Comparison of ENCODE assay signal across 9 cellular contexts in genomic region chr19:11581740-11582139, GRCh38. TPM values are rescaled to one million over a fixed set of nuclear protein-coding genes. Genes with fewer than 3 reads are reported as not detected.
DNase-seq lines count a peak whose midpoint lies in the region; ATAC-seq and TF ChIP-seq lines count a peak whose summit lies in the region.
"Had no signal": no experiment of that assay in that cellular context is flagged by ENCODE, and none has a peak within 500 bp of the region (broad histone marks: within the 10 kb centered on the region; RNA-seq: fewer than 3 reads in every experiment).

No MANE protein-coding gene starts in this region.

- H3K27ac ChIP-seq in muscle layer of duodenum (ENCODE audit: low read length) (peak overlapping the region; percentile 51), smooth muscle cell (ENCODE audit: low read depth) (no peak overlapping the region)

- TF ChIP-seq CTCF in smooth muscle cell (IDR thresholded peaks at IDR 0.05; ENCODE audit: borderline replicate concordance, insufficient read depth, poor library complexity, severe bottlenecking) (no peak), lower leg skin (IDR thresholded peaks at IDR 0.05) (no peak)

- intact Hi-C loops in activated CD4-positive, alpha-beta memory T cell treated with anti-CD3 and anti-CD28 coated beads for 36 hours (cut with micrococcal nuclease), result loop anchor here (1.0 kb wide), 1 partner anchor 21 kb away; no protein-coding TSS in a partner anchor
- intact Hi-C loops in lower leg skin (cut with DNase I; ENCODE audit: low total_unique reads), result loop anchor here (10.0 kb wide), 1 partner anchor 87 kb away; no protein-coding TSS in a partner anchor

- no peaks in the 10 kb centered on the region for H3K79me2 ChIP-seq in smooth muscle cell (ENCODE audit: low read depth)

- peak overlapping the region; percentile 47 for H3K4me3 Mint-ChIP-seq in activated CD4-positive, alpha-beta memory T cell treated with anti-CD3 and anti-CD28 coated beads for 36 hours
- H3K4me3 Mint-ChIP-seq: neural crest cell had no signal

- H3K36me3 Mint-ChIP-seq in activated CD4-positive, alpha-beta memory T cell treated with anti-CD3 and anti-CD28 coated beads for 36 hours, result no peaks in the 10 kb centered on the region

- H3K36me3 ChIP-seq in muscle layer of duodenum (ENCODE audit: control insufficient read depth in 1 of 2, insufficient read depth in 2 of 2, low read length in 2 of 2), result no peaks in the 10 kb centered on the region
- no peaks in the 10 kb centered on the region for H3K36me3 ChIP-seq in smooth muscle cell (ENCODE audit: low read depth)

- 53% methylated on average over 3 of the region's 3 CpGs for WGBS in smooth muscle cell (ENCODE audit: low lambda C conversion rate)
- 32 to 41% methylated on average over 3 of the region's 3 CpGs for WGBS in lower leg skin, 2 donors

- no peaks in the 10 kb centered on the region for H4K20me1 ChIP-seq in smooth muscle cell (ENCODE audit: low read depth)

- H3K9me3 Mint-ChIP-seq in activated CD4-positive, alpha-beta memory T cell treated with anti-CD3 and anti-CD28 coated beads for 36 hours, result no peaks in the 10 kb centered on the region
- H3K9me3 Mint-ChIP-seq: neural crest cell had no signal

- H3K4me3 ChIP-seq in muscle layer of duodenum (ENCODE audit: low read depth in 1 of 2, low read length in 2 of 2) (no peak overlapping the region), smooth muscle cell (no peak overlapping the region), lower leg skin (ENCODE audit: low read depth, poor library complexity, severe bottlenecking) (no peak overlapping the region)

- no peaks in the 10 kb centered on the region for H3K9me3 ChIP-seq in muscle layer of duodenum (ENCODE audit: control insufficient read depth in 1 of 2, low read length in 2 of 2)
- H3K9me3 ChIP-seq in smooth muscle cell (replicated peaks; ENCODE audit: low read depth), result no peaks in the 10 kb centered on the region

- peak; percentile 68 for ATAC-seq in HG03175 (IDR thresholded peaks at IDR 0.05; ENCODE audit: unreplicated experiment)

- H3K4me2 ChIP-seq in smooth muscle cell, result no peak overlapping the region

- H3F3A ChIP-seq in smooth muscle cell (ENCODE audit: low read depth), result no peaks in the 10 kb centered on the region

- H3K27me3 ChIP-seq in muscle layer of duodenum (ENCODE audit: low read depth, low read length) (no peaks in the 10 kb centered on the region), smooth muscle cell (ENCODE audit: low read depth) (peaks cover 14% of the 10 kb centered on the region)

- H3K27me3 Mint-ChIP-seq in activated CD4-positive, alpha-beta memory T cell treated with anti-CD3 and anti-CD28 coated beads for 36 hours, result no peaks in the 10 kb centered on the region

- POLR2A ChIA-PET in activated CD4-positive, alpha-beta memory T cell treated with anti-CD3 and anti-CD28 coated beads for 36 hours (lab: Charles Lee), result interaction anchor here (0.6 to 1.2 kb wide), 4 partner anchors 23 to 155 kb away, joined by 3 to 4 read pairs (median 3); partner anchors contain the start of gene ECSIT

- H3K9ac ChIP-seq in smooth muscle cell (ENCODE audit: low read depth), result no peak overlapping the region

- no peak for TF ChIP-seq POLR2A in lower leg skin (IDR thresholded peaks at IDR 0.05)

- peak; percentile 61 for DNase-seq in NOMO-1 treated with DMSO at 0.1 percent for 48 hours (lab: John Stamatoyannopoulos, UW; ENCODE audit: unreplicated experiment)
- no peak for DNase-seq in NOMO-1 treated with dmso at 0.1 percent for 144 hours (lab: John Stamatoyannopoulos, UW; ENCODE audit: unreplicated experiment)
- DNase-seq in activated CD4-positive, alpha-beta memory T cell treated with anti-CD3 and anti-CD28 coated beads for 36 hours, result peak; percentile 78
- no peak for DNase-seq in smooth muscle cell (lab: John Stamatoyannopoulos, UW; ENCODE audit: unreplicated experiment)
- no peak for DNase-seq in lower leg skin (ENCODE audit: low spot score in 2 of 2)
- DNase-seq in SHP77 treated with DMSO at 0.1 percent for 48 hours (lab: John Stamatoyannopoulos, UW), result no peak

- no peak overlapping the region for H2AFZ ChIP-seq in smooth muscle cell (ENCODE audit: low read depth)

- CTCF ChIA-PET in activated CD4-positive, alpha-beta memory T cell treated with anti-CD3 and anti-CD28 coated beads for 36 hours (lab: Charles Lee), result interaction anchor here (0.7 to 3.2 kb wide), 3 partner anchors 22 to 99 kb away, joined by 4 to 28 read pairs (median 12); partner anchors contain the start of gene ELOF1

- peak overlapping the region; percentile 93 for H3K27ac Mint-ChIP-seq in activated CD4-positive, alpha-beta memory T cell treated with anti-CD3 and anti-CD28 coated beads for 36 hours

- H3K4me1 ChIP-seq in muscle layer of duodenum (ENCODE audit: control insufficient read depth in 1 of 2, insufficient read depth in 2 of 2, low read length in 2 of 2) (peaks cover 0 to 11% of the 10 kb centered on the region in 2 donors), smooth muscle cell (ENCODE audit: low read depth) (no peaks in the 10 kb centered on the region)

- H3K4me1 Mint-ChIP-seq in activated CD4-positive, alpha-beta memory T cell treated with anti-CD3 and anti-CD28 coated beads for 36 hours (ENCODE audit: low read depth), result peaks cover 25% of the 10 kb centered on the region

RNA-seq across cellular contexts. Expression of gene ACP5, which starts 4.3 kb away (rescaled TPM):
- total RNA-seq in activated CD4-positive, alpha-beta memory T cell treated with anti-CD3 and anti-CD28 coated beads for 36 hours, result 10 to 100 TPM; 10.2 to 12.3 TPM
- total RNA-seq in smooth muscle cell, result 1.9 and 19.8 TPM in 2 replicates
- polyA plus RNA-seq in smooth muscle cell, result 0.89 and 1.9 TPM in 2 replicates
- 10 to 100 TPM; 29.0 to 63.5 (median 52.1) TPM for total RNA-seq in lower leg skin

RNA-seq across cellular contexts. Expression of gene ZNF627, which starts 15.5 kb away (rescaled TPM):
- 1 to 10 TPM; 6.6 to 7.0 TPM for total RNA-seq in activated CD4-positive, alpha-beta memory T cell treated with anti-CD3 and anti-CD28 coated beads for 36 hours
- total RNA-seq in smooth muscle cell (24.1 and 26.9 TPM in 2 replicates), lower leg skin (10 to 100 TPM in 3 of 4 donors, 1 to 10 TPM in 1; 8.6 to 12.1 (median 11.2) TPM)
- polyA plus RNA-seq in smooth muscle cell, result 10.6 and 11.7 TPM in 2 replicates

RNA-seq across cellular contexts. Expression of gene ELOF1, which starts 22.7 kb away (rescaled TPM):
- total RNA-seq in activated CD4-positive, alpha-beta memory T cell treated with anti-CD3 and anti-CD28 coated beads for 36 hours, result 10 to 100 TPM; 48.5 to 49.1 TPM
- total RNA-seq in smooth muscle cell (18.6 and 20.3 TPM in 2 replicates), lower leg skin (10 to 100 TPM; 22.3 to 41.5 (median 35.4) TPM)
- 71.4 and 74.8 TPM in 2 replicates for polyA plus RNA-seq in smooth muscle cell

RNA-seq across cellular contexts. Expression of gene CNN1, which starts 43.1 kb away (rescaled TPM):
- total RNA-seq in activated CD4-positive, alpha-beta memory T cell treated with anti-CD3 and anti-CD28 coated beads for 36 hours, result not detected
- total RNA-seq in smooth muscle cell (72.8 and 77.8 TPM in 2 replicates), lower leg skin (10 to 100 TPM in 3 of 4 donors, 1 to 10 TPM in 1; 7.7 to 72.3 (median 19.7) TPM)
- polyA plus RNA-seq in smooth muscle cell, result 99.5 and 125 TPM in 2 replicates

RNA-seq across cellular contexts. Expression of gene ECSIT, which starts 52.8 kb away (rescaled TPM):
- 10 to 100 TPM; 34.9 to 36.6 TPM for total RNA-seq in activated CD4-positive, alpha-beta memory T cell treated with anti-CD3 and anti-CD28 coated beads for 36 hours
- total RNA-seq in smooth muscle cell (20.7 and 21.1 TPM in 2 replicates), lower leg skin (10 to 100 TPM; 55.9 to 82.8 (median 57.7) TPM)
- polyA plus RNA-seq in smooth muscle cell, result 32.1 and 34.1 TPM in 2 replicates

Comparison
In these comparisons a context has a peak if more than half of its experiments do, and no peak if none do; other contexts are left out.
1. DNase-seq: peak in NOMO-1 treated with DMSO at 0.1 percent for 48 hours (single experiment) and activated CD4-positive, alpha-beta memory T cell treated with anti-CD3 and anti-CD28 coated beads for 36 hours (single experiment); none in NOMO-1 treated with dmso at 0.1 percent for 144 hours (single experiment), smooth muscle cell (single experiment), lower leg skin (0 of 2) and SHP77 treated with DMSO at 0.1 percent for 48 hours (single experiment).